In genomic region chr9:36739538-36740116, GRCh38 we compare ENCODE assay signal across 22 cellular contexts.
DNase-seq lines count a peak whose midpoint lies in the region; ATAC-seq, FAIRE-seq and TF ChIP-seq lines count a peak whose summit lies in the region.
"Had no signal": no experiment of that assay in that cellular context is flagged by ENCODE, and none has a peak within 500 bp of the region (broad histone marks: within the 10 kb centered on the region; RNA-seq: fewer than 3 reads in every experiment).

No MANE protein-coding gene starts in this region.

- no peak for ATAC-seq in SK-N-SH treated with all-trans-retinoic acid at 6 μM for 48 hours
- peak; percentile 42 for ATAC-seq in activated CD8-positive, alpha-beta T cell treated with anti-CD3 and anti-CD28 coated beads, Interleukin-2, amount 10 ng/mL, durations not matched to agents 7 days and 5 days
- ATAC-seq in stimulated activated memory B cell treated with anti-CD40 and anti-IgM and Interleukin-4, amounts not matched to agents 10 μg/mL and 1 μg/mL and 100 μg/mL, for 72 hours = peak; percentile 64
- ATAC-seq: gastroesophageal sphincter, psoas muscle had no signal

- H3K79me2 ChIP-seq in SK-N-SH (ENCODE audit: insufficient read depth) (no peaks in the 10 kb centered on the region), keratinocyte (ENCODE audit: control insufficient read depth, insufficient read depth, low read length) (no peaks in the 10 kb centered on the region)

- H3K9me1 ChIP-seq in keratinocyte (ENCODE audit: control insufficient read depth, extremely low read depth, insufficient read depth, low read length) = no peaks in the 10 kb centered on the region

- H3K27ac ChIP-seq in SK-N-SH (ENCODE audit: low read depth in 2 of 2, low read length in 1 of 2) (no peak overlapping the region), keratinocyte (ENCODE audit: control insufficient read depth, insufficient read depth, low read length) (no peak overlapping the region), uterus (no peak overlapping the region)
- H3K27ac ChIP-seq: 22Rv1, brain microvascular endothelial cell, gastroesophageal sphincter, psoas muscle, RWPE1, spleen, thoracic aorta had no signal

- TF ChIP-seq POLR2A in uterus (IDR thresholded peaks at IDR 0.05) = no peak

- H3K27me3 ChIP-seq in SK-N-SH (ENCODE audit: insufficient read depth) = no peaks in the 10 kb centered on the region
- H3K27me3 ChIP-seq in keratinocyte (ENCODE audit: control insufficient read depth, extremely low read depth, insufficient read depth, low read length) = peaks cover 9% of the 10 kb centered on the region
- peaks cover 0 to 2% of the 10 kb centered on the region in 2 donors for H3K27me3 ChIP-seq in uterus

- CTCF ChIA-PET in SK-N-SH (lab: Yijun Ruan, JAX) = interaction anchor here (1.5 to 2.3 kb wide), 2 partner anchors 10 to 17 kb away, joined by 4 to 17 read pairs; no protein-coding TSS in a partner anchor
- CTCF ChIA-PET in activated CD8-positive, alpha-beta T cell treated with anti-CD3 and anti-CD28 coated beads, Interleukin-2, amount 10 ng/mL, durations not matched to agents 7 days and 5 days (lab: Charles Lee) = interaction anchor here (0.9 kb wide), 1 partner anchor 10 kb away, joined by 4 read pairs; no protein-coding TSS in a partner anchor

- no peak for TF ChIP-seq RAD21 in SK-N-SH (IDR thresholded peaks at IDR 0.05; ENCODE audit: low read length)

- no peaks in the 10 kb centered on the region for H4K20me1 ChIP-seq in SK-N-SH (ENCODE audit: insufficient read depth)
- H4K20me1 ChIP-seq in keratinocyte (ENCODE audit: control insufficient read depth, extremely low read depth, insufficient read depth, low read length) = no peaks in the 10 kb centered on the region

- no peaks in the 10 kb centered on the region for H3K36me3 ChIP-seq in SK-N-SH (replicated peaks in 1 of 2; ENCODE audit: control insufficient read depth in 1 of 2, insufficient read depth in 2 of 2, low read length in 1 of 2)
- H3K36me3 ChIP-seq in keratinocyte (ENCODE audit: control insufficient read depth in 2 of 2, extremely low read depth in 1 of 2, insufficient read depth in 2 of 2, low read length in 2 of 2) = no peaks in the 10 kb centered on the region
- H3K36me3 ChIP-seq in uterus = no peaks in the 10 kb centered on the region
- H3K36me3 ChIP-seq: brain microvascular endothelial cell, gastroesophageal sphincter, spleen, thoracic aorta had no signal

- H3K4me1 Mint-ChIP-seq in activated CD8-positive, alpha-beta T cell treated with anti-CD3 and anti-CD28 coated beads, Interleukin-2, amount 10 ng/mL, durations not matched to agents 7 days and 5 days (ENCODE audit: low read depth) = no peaks in the 10 kb centered on the region
- H3K4me1 Mint-ChIP-seq in stimulated activated memory B cell treated with anti-CD40 and anti-IgM and Interleukin-4, amounts not matched to agents 10 μg/mL and 1 μg/mL and 100 μg/mL, for 72 hours = peaks cover 9% of the 10 kb centered on the region

- H2AFZ ChIP-seq in SK-N-SH (ENCODE audit: low read depth) (no peak overlapping the region), keratinocyte (ENCODE audit: control insufficient read depth, low read length) (peak overlapping the region; percentile 13)

- H3K4me3 ChIP-seq in SK-N-SH (ENCODE audit: low read depth in 2 of 2, low read length in 1 of 2) = no peak overlapping the region
- H3K4me3 ChIP-seq in keratinocyte (ENCODE audit: control insufficient read depth in 2 of 3, extremely low read depth in 1 of 3, insufficient read depth in 2 of 3, low read depth in 1 of 3, low read length in 3 of 3) = no peak overlapping the region
- H3K4me3 ChIP-seq in uterus = no peak overlapping the region
- H3K4me3 ChIP-seq: gastroesophageal sphincter, psoas muscle, thoracic aorta had no signal

- no peak overlapping the region for H3K4me3 Mint-ChIP-seq in activated CD8-positive, alpha-beta T cell treated with anti-CD3 and anti-CD28 coated beads, Interleukin-2, amount 10 ng/mL, durations not matched to agents 7 days and 5 days
- peak overlapping the region; percentile 58 for H3K4me3 Mint-ChIP-seq in stimulated activated memory B cell treated with anti-CD40 and anti-IgM and Interleukin-4, amounts not matched to agents 10 μg/mL and 1 μg/mL and 100 μg/mL, for 72 hours
- H3K4me3 Mint-ChIP-seq: activated CD4-positive, alpha-beta memory T cell treated with anti-CD3 and anti-CD28 coated beads for 36 hours; activated naive CD8-positive, alpha-beta T cell treated with anti-CD3 and anti-CD28 coated beads, Interleukin-2, amount 10 ng/mL, durations not matched to agents 7 days and 5 days had no signal

- POLR2A ChIA-PET in SK-N-SH (lab: Yijun Ruan, JAX) = no interaction called here
- POLR2A ChIA-PET in activated CD8-positive, alpha-beta T cell treated with anti-CD3 and anti-CD28 coated beads, Interleukin-2, amount 10 ng/mL, durations not matched to agents 7 days and 5 days (lab: Charles Lee) = interaction anchor here (0.8 kb wide), 1 partner anchor 828 kb away, joined by 3 read pairs; no protein-coding TSS in a partner anchor

- H3K9ac ChIP-seq in SK-N-SH = no peak overlapping the region
- no peak overlapping the region for H3K9ac ChIP-seq in keratinocyte (ENCODE audit: control insufficient read depth, extremely low read depth, insufficient read depth, low read length)

- DNase-seq in SK-N-SH (peak; percentile 47), keratinocyte (ENCODE audit: low read depth, low spot score) (no peak), NCI-H1048 (lab: John Stamatoyannopoulos, UW) (no peak), DMS 273 (lab: John Stamatoyannopoulos, UW; ENCODE audit: unreplicated experiment) (no peak), uterus (no peak)
- DNase-seq in activated CD8-positive, alpha-beta T cell treated with anti-CD3 and anti-CD28 coated beads, Interleukin-2, amount 10 ng/mL, durations not matched to agents 7 days and 5 days = no peak
- DNase-seq: activated CD4-positive, alpha-beta memory T cell treated with anti-CD3 and anti-CD28 coated beads for 36 hours; activated naive CD8-positive, alpha-beta T cell treated with anti-CD3 and anti-CD28 coated beads, Interleukin-2, amount 10 ng/mL, durations not matched to agents 7 days and 5 days; brain microvascular endothelial cell; Calu3; GDM1; NCI-H146; NCI-H226; psoas muscle; spleen; stimulated activated CD8-positive, alpha-beta memory T cell treated with anti-CD3 and anti-CD28 coated beads, Interleukin-4, amount 100 ng/mL, for 48 hours had no signal

- intact Hi-C loops in uterus (cut with DNase I; ENCODE audit: low total_unique reads) = no loop called here

- H3K27ac Mint-ChIP-seq in activated CD8-positive, alpha-beta T cell treated with anti-CD3 and anti-CD28 coated beads, Interleukin-2, amount 10 ng/mL, durations not matched to agents 7 days and 5 days = no peak overlapping the region
- peak overlapping the region; percentile 1 for H3K27ac Mint-ChIP-seq in stimulated activated memory B cell treated with anti-CD40 and anti-IgM and Interleukin-4, amounts not matched to agents 10 μg/mL and 1 μg/mL and 100 μg/mL, for 72 hours
- H3K27ac Mint-ChIP-seq: activated CD4-positive, alpha-beta memory T cell treated with anti-CD3 and anti-CD28 coated beads for 36 hours; activated naive CD8-positive, alpha-beta T cell treated with anti-CD3 and anti-CD28 coated beads, Interleukin-2, amount 10 ng/mL, durations not matched to agents 7 days and 5 days had no signal

- FAIRE-seq in keratinocyte (lab: Jason Lieb, UNC) = no peak

- H3F3A ChIP-seq in SK-N-SH (replicated peaks; ENCODE audit: insufficient read depth) = no peaks in the 10 kb centered on the region

- H3K4me1 ChIP-seq in SK-N-SH (ENCODE audit: control insufficient read depth in 1 of 2, insufficient read depth in 2 of 2, low read depth in 1 of 2, low read length in 1 of 2) (peaks cover 0 to 2% of the 10 kb centered on the region in 2 experiments; a peak in 1 of 4 replicates), keratinocyte (ENCODE audit: control insufficient read depth, extremely low read depth, insufficient read depth, low read length) (peaks cover 11% of the 10 kb centered on the region), uterus (no peaks in the 10 kb centered on the region)
- H3K4me1 ChIP-seq: psoas muscle had no signal

- dilution Hi-C loops in keratinocyte (cut with MboI; ENCODE audit: extremely low pct_ligation_motif_present, low sequenced_read_pairs) = no loop called here

- H3K9me3 ChIP-seq in SK-N-SH (no peaks in the 10 kb centered on the region), keratinocyte (ENCODE audit: control insufficient read depth, low read depth, low read length) (no peaks in the 10 kb centered on the region), uterus (no peaks in the 10 kb centered on the region)
- H3K9me3 ChIP-seq: gastroesophageal sphincter, psoas muscle, spleen, thoracic aorta had no signal

- 60% methylated on average over 22 of the region's 42 CpGs for WGBS in SK-N-SH (ENCODE audit: low lambda C conversion rate)

- no peak overlapping the region for H3K4me2 ChIP-seq in SK-N-SH
- H3K4me2 ChIP-seq in keratinocyte (ENCODE audit: control insufficient read depth, extremely low read depth, insufficient read depth, low read depth, low read length) = no peak overlapping the region

- no peaks in the 10 kb centered on the region for H3K36me3 Mint-ChIP-seq in activated CD8-positive, alpha-beta T cell treated with anti-CD3 and anti-CD28 coated beads, Interleukin-2, amount 10 ng/mL, durations not matched to agents 7 days and 5 days (ENCODE audit: low read depth)
- no peaks in the 10 kb centered on the region for H3K36me3 Mint-ChIP-seq in stimulated activated memory B cell treated with anti-CD40 and anti-IgM and Interleukin-4, amounts not matched to agents 10 μg/mL and 1 μg/mL and 100 μg/mL, for 72 hours
- H3K36me3 Mint-ChIP-seq: activated CD4-positive, alpha-beta memory T cell treated with anti-CD3 and anti-CD28 coated beads for 36 hours; activated naive CD8-positive, alpha-beta T cell treated with anti-CD3 and anti-CD28 coated beads, Interleukin-2, amount 10 ng/mL, durations not matched to agents 7 days and 5 days had no signal

- peaks cover 31% of the 10 kb centered on the region for H3K27me3 Mint-ChIP-seq in activated CD8-positive, alpha-beta T cell treated with anti-CD3 and anti-CD28 coated beads, Interleukin-2, amount 10 ng/mL, durations not matched to agents 7 days and 5 days (ENCODE audit: low read depth)
- peaks cover 35% of the 10 kb centered on the region for H3K27me3 Mint-ChIP-seq in stimulated activated memory B cell treated with anti-CD40 and anti-IgM and Interleukin-4, amounts not matched to agents 10 μg/mL and 1 μg/mL and 100 μg/mL, for 72 hours

- no peak for TF ChIP-seq EP300 in SK-N-SH (IDR thresholded peaks at IDR 0.05; ENCODE audit: borderline replicate concordance in 1 of 2, low read depth in 1 of 2, low read length in 1 of 2)

- TF ChIP-seq CTCF in SK-N-SH (IDR thresholded peaks at IDR 0.05) (no peak), keratinocyte (optimal IDR thresholded peaks at IDR 0.05 in 1 of 3, IDR thresholded peaks at IDR 0.05 in 1 of 3, conservative IDR thresholded peaks at IDR 0.05 in 1 of 3; ENCODE audit: extremely low read depth in 1 of 3, insufficient read depth in 2 of 3, low read length in 3 of 3) (no peak), uterus (IDR thresholded peaks at IDR 0.05) (no peak)

- no peaks in the 10 kb centered on the region for H3K9me3 Mint-ChIP-seq in activated CD8-positive, alpha-beta T cell treated with anti-CD3 and anti-CD28 coated beads, Interleukin-2, amount 10 ng/mL, durations not matched to agents 7 days and 5 days (ENCODE audit: insufficient read depth)
- no peaks in the 10 kb centered on the region for H3K9me3 Mint-ChIP-seq in stimulated activated memory B cell treated with anti-CD40 and anti-IgM and Interleukin-4, amounts not matched to agents 10 μg/mL and 1 μg/mL and 100 μg/mL, for 72 hours
- H3K9me3 Mint-ChIP-seq: activated CD4-positive, alpha-beta memory T cell treated with anti-CD3 and anti-CD28 coated beads for 36 hours; activated naive CD8-positive, alpha-beta T cell treated with anti-CD3 and anti-CD28 coated beads, Interleukin-2, amount 10 ng/mL, durations not matched to agents 7 days and 5 days had no signal

- H3K9me2 ChIP-seq in SK-N-SH = no peaks in the 10 kb centered on the region
